Comparison of ENCODE assay signal across 1 cellular context in genomic region chrX:108090474-108091265, GRCh38.
A peak's percentile ranks its signal among the peaks of the same experiment; 100 is the strongest.
TF ChIP-seq lines count a peak whose summit lies in the region.

No MANE protein-coding gene starts in this region.

TF ChIP-seq in HepG2, 621 proteins besides CTCF, POLR2A, EP300 and RAD21 (continued from another document):
- peak; percentile 65; the same call in 1 of the 2 replicates for TF ChIP-seq THRA (CRISPR knock-in tag; IDR thresholded peaks at IDR 0.05; ENCODE audit: borderline replicate concordance)
- TF ChIP-seq ZFX (CRISPR knock-in tag; IDR thresholded peaks at IDR 0.05; ENCODE audit: low read depth): no peak
- TF ChIP-seq ZEB1 (IDR thresholded peaks at IDR 0.05; ENCODE audit: insufficient replicate concordance, low read depth): no peak
- TF ChIP-seq RNF2 (conservative IDR thresholded peaks at IDR 0.05; ENCODE audit: low read depth): no peak
- no peak for TF ChIP-seq MZF1 (CRISPR knock-in tag; IDR thresholded peaks at IDR 0.05; ENCODE audit: borderline replicate concordance)
- peak; percentile 88 for TF ChIP-seq CHD2 (IDR thresholded peaks at IDR 0.05; ENCODE audit: low read depth, low read length)
- TF ChIP-seq NKX3-1 (CRISPR knock-in tag; IDR thresholded peaks at IDR 0.05): no peak
- no peak for TF ChIP-seq GZF1 (CRISPR knock-in tag; IDR thresholded peaks at IDR 0.05)
- TF ChIP-seq NR1H2 (CRISPR knock-in tag; IDR thresholded peaks at IDR 0.05; ENCODE audit: borderline replicate concordance, low read depth): no peak
- TF ChIP-seq ATF7-NPFF (CRISPR knock-in tag; IDR thresholded peaks at IDR 0.05; ENCODE audit: low read depth): no peak
- no peak for TF ChIP-seq ZFP36L1 (CRISPR knock-in tag; IDR thresholded peaks at IDR 0.05)
- 0 out of 2 replicates have a peak, but pooled peaks have one; percentile 48 for TF ChIP-seq POLR2G (IDR thresholded peaks at IDR 0.05; ENCODE audit: low read depth, low read length)
- TF ChIP-seq FOXO4 (CRISPR knock-in tag; conservative IDR thresholded peaks at IDR 0.05): no peak
- TF ChIP-seq NFE2 (CRISPR knock-in tag; IDR thresholded peaks at IDR 0.05): no peak
- no peak for TF ChIP-seq ZNF83 (CRISPR knock-in tag; IDR thresholded peaks at IDR 0.05; ENCODE audit: borderline replicate concordance)
- TF ChIP-seq MXD3 (CRISPR knock-in tag; IDR thresholded peaks at IDR 0.05): no peak
